Comparison of ENCODE assay signal across 22 cellular contexts in genomic region chr5:73841641-73842040, GRCh38.
DNase-seq lines count a peak whose midpoint lies in the region; ATAC-seq, FAIRE-seq and TF ChIP-seq lines count a peak whose summit lies in the region.
"Had no signal": no experiment of that assay in that cellular context is flagged by ENCODE, and none has a peak within 500 bp of the region (broad histone marks: within the 10 kb centered on the region; RNA-seq: fewer than 3 reads in every experiment).

No MANE protein-coding gene starts in this region.

- H3K14ac ChIP-seq in IMR-90 (replicated peaks; ENCODE audit: low read depth, low read length), result 0 out of 2 replicates have a peak overlapping the region, but pooled peaks have one; percentile 31

- intact Hi-C loops in IMR-90 (cut with micrococcal nuclease) (no loop called here), left ventricle myocardium inferior (cut with micrococcal nuclease) (no loop called here)

- FAIRE-seq in islet of Langerhans (lab: Jason Lieb, UNC) (peak; percentile 13), small intestine (lab: Jason Lieb, UNC) (peak; percentile 23)
- FAIRE-seq: D721Med, G401.6, GM12891, GM19239 had no signal

- H2AK5ac ChIP-seq in IMR-90 (ENCODE audit: low read depth, low read length), result no peak overlapping the region

- dilution Hi-C loops in IMR-90 (cut with HindIII; ENCODE audit: low sequenced_read_pairs, unreplicated experiment), result no loop called here

- H3F3A ChIP-seq in SK-N-SH (replicated peaks; ENCODE audit: insufficient read depth), result no peaks in the 10 kb centered on the region

- H2BK20ac ChIP-seq in IMR-90 (ENCODE audit: low read depth, low read length), result no peak overlapping the region

- CTCF ChIA-PET in IMR-90 (lab: Yijun Ruan, JAX) (no interaction called here), SK-N-SH (lab: Yijun Ruan, JAX) (no interaction called here)

- H2AFZ ChIP-seq in IMR-90 (replicated peaks; ENCODE audit: low read length, poor library complexity) (no peak overlapping the region), SK-N-SH (ENCODE audit: low read depth) (no peak overlapping the region)

- H4K20me1 ChIP-seq in IMR-90 (ENCODE audit: insufficient read depth, low read length), result no peaks in the 10 kb centered on the region
- H4K20me1 ChIP-seq in SK-N-SH (ENCODE audit: insufficient read depth), result no peaks in the 10 kb centered on the region
- H4K20me1 ChIP-seq: BLaER1 treated with 17β-estradiol and CSF1 and Interleukin-3, amounts not matched to agents 10 nM and 100 nM had no signal

- no peak overlapping the region for H2BK5ac ChIP-seq in IMR-90 (ENCODE audit: low read depth, low read length, poor library complexity, severe bottlenecking)

- H3K4me1 ChIP-seq in IMR-90 (ENCODE audit: control insufficient read depth, insufficient read depth, low read length) (no peaks in the 10 kb centered on the region), small intestine (ENCODE audit: control insufficient read depth in 2 of 2, insufficient read depth in 1 of 2, low read depth in 1 of 2, low read length in 1 of 2) (no peaks in the 10 kb centered on the region), SJCRH30 (no peaks in the 10 kb centered on the region), left ventricle myocardium inferior (no peaks in the 10 kb centered on the region), SK-N-SH (ENCODE audit: control insufficient read depth in 1 of 2, insufficient read depth in 2 of 2, low read depth in 1 of 2, low read length in 1 of 2) (peaks cover 0 to 3% of the 10 kb centered on the region in 2 experiments; a peak in 1 of 4 replicates)
- H3K4me1 ChIP-seq: A549; BLaER1 treated with 17β-estradiol and CSF1 and Interleukin-3, amounts not matched to agents 10 nM and 100 nM; Caco-2 had no signal

- no peak for TF ChIP-seq POLR2A in IMR-90 (IDR thresholded peaks at IDR 0.05; ENCODE audit: low read depth, low read length)

- H4K8ac ChIP-seq in IMR-90 (ENCODE audit: low read depth in 2 of 2, low read length in 2 of 2), result no peak overlapping the region

- no peak for TF ChIP-seq EP300 in SK-N-SH (IDR thresholded peaks at IDR 0.05; ENCODE audit: borderline replicate concordance in 1 of 2, low read depth in 1 of 2, low read length in 1 of 2)

- peaks cover 2% of the 10 kb centered on the region; the same call in 1 of the 2 replicates for H3K9me1 ChIP-seq in IMR-90 (ENCODE audit: insufficient read depth, low read length)

- no peak overlapping the region for H3K4ac ChIP-seq in IMR-90 (ENCODE audit: low read depth, low read length)

- no peak overlapping the region for H3K4me3 ChIP-seq in IMR-90 (ENCODE audit: insufficient read depth, low read depth, low read length)
- H3K4me3 ChIP-seq in small intestine (ENCODE audit: low read depth in 1 of 2, low read length in 2 of 2), result no peak overlapping the region
- H3K4me3 ChIP-seq in SJCRH30, result no peak overlapping the region
- H3K4me3 ChIP-seq in left ventricle myocardium inferior, result no peak overlapping the region
- no peak overlapping the region for H3K4me3 ChIP-seq in SK-N-SH (ENCODE audit: low read depth in 2 of 2, low read length in 1 of 2)
- H3K4me3 ChIP-seq: A549; BLaER1 treated with 17β-estradiol and CSF1 and Interleukin-3, amounts not matched to agents 10 nM and 100 nM had no signal

- ATAC-seq in IMR-90 (ENCODE audit: low read depth), result no peak
- ATAC-seq: A549; CD8-positive, alpha-beta T cell had no signal

- no peak overlapping the region for H3K18ac ChIP-seq in IMR-90 (ENCODE audit: low read depth, low read length)

- no peaks in the 10 kb centered on the region for H3K9me2 ChIP-seq in SK-N-SH

- H3K56ac ChIP-seq in IMR-90 (ENCODE audit: extremely low read depth, insufficient read depth, low read length), result no peak overlapping the region

- no peak overlapping the region for H4K91ac ChIP-seq in IMR-90 (ENCODE audit: insufficient read depth, low read depth, low read length)

- H3K79me1 ChIP-seq in IMR-90 (ENCODE audit: low read depth in 1 of 2, low read length in 2 of 2), result peaks cover 4 to 9% of the 10 kb centered on the region in 2 experiments; a peak in 1 of 4 replicates

- no peaks in the 10 kb centered on the region for H3K9me3 ChIP-seq in IMR-90 (ENCODE audit: control insufficient read depth, insufficient read depth, low read length)
- no peaks in the 10 kb centered on the region for H3K9me3 ChIP-seq in small intestine (ENCODE audit: control insufficient read depth, low read depth)
- H3K9me3 ChIP-seq in SJCRH30 (replicated peaks), result no peaks in the 10 kb centered on the region; the same call in 1 of the 2 replicates
- H3K9me3 ChIP-seq in left ventricle myocardium inferior (replicated peaks), result peaks cover 10% of the 10 kb centered on the region
- H3K9me3 ChIP-seq in SK-N-SH, result no peaks in the 10 kb centered on the region
- H3K9me3 ChIP-seq: A549 had no signal

- TF ChIP-seq CTCF in IMR-90 (conservative IDR thresholded peaks at IDR 0.05; ENCODE audit: low read depth, low read length) (no peak), left ventricle myocardium inferior (IDR thresholded peaks at IDR 0.05; ENCODE audit: borderline replicate concordance) (no peak), SK-N-SH (IDR thresholded peaks at IDR 0.05) (no peak)

- DNase-seq in IMR-90 (no peak), dermis microvascular lymphatic vessel endothelial cell (ENCODE audit: low read depth in 2 of 2) (peak; percentile 67 to 83), small intestine (no peak), SJCRH30 (no peak), left ventricle myocardium inferior (no peak), SK-N-SH (no peak)
- DNase-seq: AML-193; Caco-2; Calu3; CD4-positive, alpha-beta T cell; CD8-positive, alpha-beta T cell; DMS79 treated with DMSO at 0.1 percent for 48 hours; GF-D8 had no signal

- H3K36me3 ChIP-seq in IMR-90 (ENCODE audit: control insufficient read depth, insufficient read depth, low read length), result peaks cover 4% of the 10 kb centered on the region
- peaks cover 0 to 1% of the 10 kb centered on the region in 2 donors for H3K36me3 ChIP-seq in small intestine (ENCODE audit: control insufficient read depth in 2 of 2, insufficient read depth in 2 of 2, low read length in 2 of 2)
- H3K36me3 ChIP-seq in SJCRH30, result 0 out of 2 replicates have a peak, but pooled peaks cover 2% of the 10 kb centered on the region
- H3K36me3 ChIP-seq in left ventricle myocardium inferior, result no peaks in the 10 kb centered on the region
- H3K36me3 ChIP-seq in SK-N-SH (replicated peaks in 1 of 2; ENCODE audit: control insufficient read depth in 1 of 2, insufficient read depth in 2 of 2, low read length in 1 of 2), result peaks cover 0 to 12% of the 10 kb centered on the region in 2 experiments
- H3K36me3 ChIP-seq: BLaER1 treated with 17β-estradiol and CSF1 and Interleukin-3, amounts not matched to agents 10 nM and 100 nM had no signal

- no TSS peak for BruUV-seq in IMR-90 (replicated peaks; lab: Mats Ljungman, UMichigan)

- no peak overlapping the region for H3K4me2 ChIP-seq in IMR-90 (ENCODE audit: low read depth, low read length)
- no peak overlapping the region for H3K4me2 ChIP-seq in SK-N-SH
- H3K4me2 ChIP-seq: A549; BLaER1 treated with 17β-estradiol and CSF1 and Interleukin-3, amounts not matched to agents 10 nM and 100 nM had no signal

- no peak overlapping the region for H2AK9ac ChIP-seq in IMR-90 (replicated peaks; ENCODE audit: low read depth, low read length, poor library complexity)

- H2BK120ac ChIP-seq in IMR-90 (ENCODE audit: low read depth, low read length), result no peak overlapping the region

- POLR2A ChIA-PET in IMR-90 (lab: Charles Lee; ENCODE audit: unreplicated experiment) (no interaction called here), SK-N-SH (lab: Yijun Ruan, JAX) (no interaction called here)

- TF ChIP-seq RAD21 in IMR-90 (IDR thresholded peaks at IDR 0.05; ENCODE audit: low read length) (no peak), SK-N-SH (IDR thresholded peaks at IDR 0.05; ENCODE audit: low read length) (no peak)

- no peak overlapping the region for H3K23ac ChIP-seq in IMR-90 (ENCODE audit: low read depth, low read length)

- in situ Hi-C loops in IMR-90 (cut with MboI; ENCODE audit: low sequenced_read_pairs), result no loop called here

- H3K79me2 ChIP-seq in SK-N-SH (ENCODE audit: insufficient read depth), result no peaks in the 10 kb centered on the region

- H3K27me3 ChIP-seq in IMR-90 (ENCODE audit: control insufficient read depth, insufficient read depth, low read length), result no peaks in the 10 kb centered on the region
- no peaks in the 10 kb centered on the region for H3K27me3 ChIP-seq in small intestine (ENCODE audit: control insufficient read depth in 2 of 2, insufficient read depth in 2 of 2, low read length in 2 of 2)
- H3K27me3 ChIP-seq in SJCRH30, result no peaks in the 10 kb centered on the region
- H3K27me3 ChIP-seq in left ventricle myocardium inferior (ENCODE audit: low read depth), result no peaks in the 10 kb centered on the region
- no peaks in the 10 kb centered on the region for H3K27me3 ChIP-seq in SK-N-SH (ENCODE audit: insufficient read depth)
- H3K27me3 ChIP-seq: BLaER1 treated with 17β-estradiol and CSF1 and Interleukin-3, amounts not matched to agents 10 nM and 100 nM had no signal

- no peak overlapping the region for H3K27ac ChIP-seq in IMR-90 (ENCODE audit: insufficient read depth, low read length)
- H3K27ac ChIP-seq in small intestine (ENCODE audit: low read depth in 1 of 2, low read length in 1 of 2), result no peak overlapping the region
- no peak overlapping the region for H3K27ac ChIP-seq in SJCRH30
- H3K27ac ChIP-seq in left ventricle myocardium inferior (replicated peaks), result no peak overlapping the region
- H3K27ac ChIP-seq in SK-N-SH (ENCODE audit: low read depth in 2 of 2, low read length in 1 of 2), result no peak overlapping the region
- H3K27ac ChIP-seq: 22Rv1; A549; BLaER1 treated with 17β-estradiol and CSF1 and Interleukin-3, amounts not matched to agents 10 nM and 100 nM; C4-2B had no signal

- H3K9ac ChIP-seq in IMR-90 (ENCODE audit: low read depth, low read length), result no peak overlapping the region
- H3K9ac ChIP-seq in SK-N-SH, result no peak overlapping the region
- H3K9ac ChIP-seq: BLaER1 treated with 17β-estradiol and CSF1 and Interleukin-3, amounts not matched to agents 10 nM and 100 nM had no signal

- no peak overlapping the region for H2BK15ac ChIP-seq in IMR-90 (ENCODE audit: low read depth, low read length)

- no peak overlapping the region for H4K5ac ChIP-seq in IMR-90 (ENCODE audit: low read depth, low read length)

TF ChIP-seq in SK-N-SH, 30 proteins besides CTCF, POLR2A, EP300 and RAD21 (continues in another document):
- TF ChIP-seq, protein P1, sequence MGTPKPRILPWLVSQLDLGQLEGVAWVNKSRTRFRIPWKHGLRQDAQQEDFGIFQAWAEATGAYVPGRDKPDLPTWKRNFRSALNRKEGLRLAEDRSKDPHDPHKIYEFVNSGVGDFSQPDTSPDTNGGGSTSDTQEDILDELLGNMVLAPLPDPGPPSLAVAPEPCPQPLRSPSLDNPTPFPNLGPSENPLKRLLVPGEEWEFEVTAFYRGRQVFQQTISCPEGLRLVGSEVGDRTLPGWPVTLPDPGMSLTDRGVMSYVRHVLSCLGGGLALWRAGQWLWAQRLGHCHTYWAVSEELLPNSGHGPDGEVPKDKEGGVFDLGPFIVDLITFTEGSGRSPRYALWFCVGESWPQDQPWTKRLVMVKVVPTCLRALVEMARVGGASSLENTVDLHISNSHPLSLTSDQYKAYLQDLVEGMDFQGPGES (IDR thresholded peaks at IDR 0.05; ENCODE audit: low read depth, low read length), result no peak
- no peak for TF ChIP-seq MAX (IDR thresholded peaks at IDR 0.05; ENCODE audit: low read depth)

Comparison
In these comparisons a context has a peak if more than half of its experiments do, and no peak if none do; other contexts are left out.
1. DNase-seq: peak in dermis microvascular lymphatic vessel endothelial cell (2 of 2); none in IMR-90 (single experiment), small intestine (single experiment), SJCRH30 (0 of 2), left ventricle myocardium inferior (single experiment) and SK-N-SH (single experiment).